In genomic region chr11:77710358-77710757, GRCh38 we compare ENCODE assay signal across 22 cellular contexts.
A peak's percentile ranks its signal among the peaks of the same experiment; 100 is the strongest.
DNase-seq lines count a peak whose midpoint lies in the region; ATAC-seq and TF ChIP-seq lines count a peak whose summit lies in the region.
"Had no signal": no experiment of that assay in that cellular context is flagged by ENCODE, and none has a peak within 500 bp of the region (broad histone marks: within the 10 kb centered on the region; RNA-seq: fewer than 3 reads in every experiment).

No MANE protein-coding gene starts in this region.

- H3K4me1 ChIP-seq in mesenchymal stem cell (ENCODE audit: control insufficient read depth, insufficient read depth, low read depth, low read length), result peaks cover 4% of the 10 kb centered on the region

- no peaks in the 10 kb centered on the region for H3K27me3 Mint-ChIP-seq in Calu3 (ENCODE audit: unreplicated experiment)
- no peaks in the 10 kb centered on the region for H3K27me3 Mint-ChIP-seq in central memory CD8-positive, alpha-beta T cell
- H3K27me3 Mint-ChIP-seq: activated CD4-positive, alpha-beta T cell treated with anti-CD3 and anti-CD28 coated beads, Interleukin-2, amount 10 ng/mL, durations not matched to agents 7 days and 5 days; activated naive CD8-positive, alpha-beta T cell treated with anti-CD3 and anti-CD28 coated beads for 36 hours; B cell; stimulated activated naive CD8-positive, alpha-beta T cell treated with anti-CD3 and anti-CD28 coated beads, Interleukin-15, amount 100 ng/mL, for 72 hours had no signal

- no peak overlapping the region for H2AK5ac ChIP-seq in mesenchymal stem cell (ENCODE audit: low read length, severe bottlenecking)

- no peak for ATAC-seq in central memory CD8-positive, alpha-beta T cell (replicated peaks; ENCODE audit: extremely low read depth, poor library complexity, severe bottlenecking)
- no peak for ATAC-seq in GM18502 (IDR thresholded peaks at IDR 0.05; ENCODE audit: poor library complexity, unreplicated experiment)
- ATAC-seq: esophagus mucosa; left lobe of liver; stimulated activated naive CD8-positive, alpha-beta T cell treated with anti-CD3 and anti-CD28 coated beads, Interleukin-15, amount 100 ng/mL, for 72 hours had no signal

- no peak overlapping the region for H3K4me3 Mint-ChIP-seq in Calu3 (ENCODE audit: low read depth, unreplicated experiment)
- no peak overlapping the region for H3K4me3 Mint-ChIP-seq in central memory CD8-positive, alpha-beta T cell
- H3K4me3 Mint-ChIP-seq: activated CD4-positive, alpha-beta T cell treated with anti-CD3 and anti-CD28 coated beads, Interleukin-2, amount 10 ng/mL, durations not matched to agents 7 days and 5 days; activated naive CD8-positive, alpha-beta T cell treated with anti-CD3 and anti-CD28 coated beads for 36 hours; B cell; stimulated activated naive CD8-positive, alpha-beta T cell treated with anti-CD3 and anti-CD28 coated beads, Interleukin-15, amount 100 ng/mL, for 72 hours had no signal

- H2BK15ac ChIP-seq in mesenchymal stem cell (ENCODE audit: low read depth, poor library complexity, severe bottlenecking), result no peak overlapping the region

- H3K79me1 ChIP-seq in mesenchymal stem cell (replicated peaks; ENCODE audit: low read length, poor library complexity, severe bottlenecking), result peaks cover 15% of the 10 kb centered on the region

- DNase-seq in Calu3 (no peak), NCI-H226 (peak; percentile 3), mesenchymal stem cell (peak; percentile 21), NCI-H1417 (lab: John Stamatoyannopoulos, UW) (no peak), coronary artery (ENCODE audit: low spot score) (no peak), ACHN (no peak)
- no peak for DNase-seq in central memory CD8-positive, alpha-beta T cell (ENCODE audit: low spot score in 2 of 2)
- DNase-seq: activated CD4-positive, alpha-beta T cell treated with anti-CD3 and anti-CD28 coated beads, Interleukin-2, amount 10 ng/mL, durations not matched to agents 7 days and 5 days; activated naive CD8-positive, alpha-beta T cell treated with anti-CD3 and anti-CD28 coated beads for 36 hours; activated T-cell treated with anti-CD3 and anti-CD28 coated beads, Interleukin-2, amount 50 U/mL, for 1 hour; cortex of kidney; DMS 273 treated with DMSO at 0.1 percent for 48 hours; hippocampal formation; MM.1S; NCI-H187; NCI-H524; posterior cingulate gyrus; stimulated activated naive CD8-positive, alpha-beta T cell treated with anti-CD3 and anti-CD28 coated beads, Interleukin-15, amount 100 ng/mL, for 72 hours had no signal

- H3K23ac ChIP-seq in mesenchymal stem cell (ENCODE audit: low read length in 2 of 2), result no peak overlapping the region

- no peak for TF ChIP-seq CTCF in Calu3 (IDR thresholded peaks at IDR 0.05; ENCODE audit: unreplicated experiment)
- TF ChIP-seq CTCF in coronary artery (IDR thresholded peaks at IDR 0.05), result no peak

- no peak overlapping the region for H2BK120ac ChIP-seq in mesenchymal stem cell (ENCODE audit: low read depth, low read length)

- H2BK5ac ChIP-seq in mesenchymal stem cell (ENCODE audit: low read depth, low read length, poor library complexity, severe bottlenecking), result no peak overlapping the region

- no peak overlapping the region for H4K8ac ChIP-seq in mesenchymal stem cell (ENCODE audit: low read length)

- peaks cover 14% of the 10 kb centered on the region for H3K36me3 Mint-ChIP-seq in Calu3 (ENCODE audit: insufficient read depth, unreplicated experiment)
- H3K36me3 Mint-ChIP-seq in central memory CD8-positive, alpha-beta T cell (ENCODE audit: insufficient read depth), result peaks cover 7% of the 10 kb centered on the region

- no peaks in the 10 kb centered on the region for H3K9me3 Mint-ChIP-seq in Calu3 (ENCODE audit: low read depth, unreplicated experiment)
- H3K9me3 Mint-ChIP-seq in central memory CD8-positive, alpha-beta T cell, result no peaks in the 10 kb centered on the region
- H3K9me3 Mint-ChIP-seq: activated naive CD8-positive, alpha-beta T cell treated with anti-CD3 and anti-CD28 coated beads for 36 hours; stimulated activated naive CD8-positive, alpha-beta T cell treated with anti-CD3 and anti-CD28 coated beads, Interleukin-15, amount 100 ng/mL, for 72 hours had no signal

- no peak overlapping the region for H2AFZ ChIP-seq in mesenchymal stem cell (ENCODE audit: low read depth, low read length)

- H3K14ac ChIP-seq in mesenchymal stem cell (ENCODE audit: low read length in 2 of 2), result no peak overlapping the region

- no peak overlapping the region for H3K18ac ChIP-seq in mesenchymal stem cell (ENCODE audit: low read depth in 1 of 2, low read length in 2 of 2)

- in situ Hi-C loops in ACHN (cut with HindIII; ENCODE audit: low pct_ligation_motif_present, low pct_unique_long_range_greater_than_20kb, low sequenced_read_pairs), result no loop called here

- no peak overlapping the region for H3K27ac ChIP-seq in mesenchymal stem cell (ENCODE audit: low read length, poor library complexity, severe bottlenecking)
- H3K27ac ChIP-seq in coronary artery, result no peak overlapping the region

- 80% methylated on average over 1 of the region's 1 CpG for WGBS in mesenchymal stem cell

- no peak overlapping the region for H3K4ac ChIP-seq in mesenchymal stem cell (ENCODE audit: low read depth in 1 of 2, low read length in 2 of 2)

- H3K27ac Mint-ChIP-seq in Calu3 (ENCODE audit: unreplicated experiment), result peak overlapping the region; percentile 67
- H3K27ac Mint-ChIP-seq in central memory CD8-positive, alpha-beta T cell (ENCODE audit: low read depth), result peak overlapping the region; percentile 2
- H3K27ac Mint-ChIP-seq: activated CD4-positive, alpha-beta T cell treated with anti-CD3 and anti-CD28 coated beads, Interleukin-2, amount 10 ng/mL, durations not matched to agents 7 days and 5 days; activated naive CD8-positive, alpha-beta T cell treated with anti-CD3 and anti-CD28 coated beads for 36 hours; B cell; stimulated activated naive CD8-positive, alpha-beta T cell treated with anti-CD3 and anti-CD28 coated beads, Interleukin-15, amount 100 ng/mL, for 72 hours had no signal

- no peak overlapping the region for H3K4me3 ChIP-seq in mesenchymal stem cell (ENCODE audit: insufficient read depth in 1 of 2, low read depth in 1 of 2, low read length in 2 of 2)
- H3K4me3 ChIP-seq in coronary artery, result no peak overlapping the region

- intact Hi-C loops in Calu3 (cut with micrococcal nuclease; ENCODE audit: unreplicated experiment), result loop anchor here (10.0 kb wide), 1 partner anchor 104 kb away; no protein-coding TSS in a partner anchor

- peaks cover 3 to 14% of the 10 kb centered on the region in 2 experiments for H3K36me3 ChIP-seq in mesenchymal stem cell (ENCODE audit: control insufficient read depth in 1 of 2, insufficient read depth in 2 of 2, low read depth in 1 of 2, low read length in 2 of 2)

- H4K91ac ChIP-seq in mesenchymal stem cell (ENCODE audit: low read length), result no peak overlapping the region

- H3K27me3 ChIP-seq in mesenchymal stem cell (ENCODE audit: control insufficient read depth in 1 of 2, insufficient read depth in 1 of 2, low read length in 2 of 2), result no peaks in the 10 kb centered on the region

- peaks cover 31% of the 10 kb centered on the region for H3K4me1 Mint-ChIP-seq in Calu3 (ENCODE audit: low read depth, unreplicated experiment)
- H3K4me1 Mint-ChIP-seq in central memory CD8-positive, alpha-beta T cell, result peaks cover 42% of the 10 kb centered on the region

- no TSS peak for BruUV-seq in Calu3 (replicated peaks; lab: Mats Ljungman, UMichigan)

- H2BK12ac ChIP-seq in mesenchymal stem cell (ENCODE audit: low read length in 2 of 2), result no peak overlapping the region

- no peak overlapping the region for H3K9ac ChIP-seq in mesenchymal stem cell (ENCODE audit: low read length)

- CTCF ChIA-PET in Calu3 (lab: Charles Lee), result no interaction called here

- no peaks in the 10 kb centered on the region for H3K9me3 ChIP-seq in mesenchymal stem cell (ENCODE audit: control insufficient read depth, low read length)

- H3K4me2 ChIP-seq in mesenchymal stem cell (ENCODE audit: low read length, poor library complexity, severe bottlenecking), result no peak overlapping the region

Comparison
In these comparisons a context has a peak if more than half of its experiments do, and no peak if none do; other contexts are left out.
1. DNase-seq: peak in NCI-H226 (single experiment) and mesenchymal stem cell (single experiment); none in Calu3 (single experiment), central memory CD8-positive, alpha-beta T cell (0 of 2), NCI-H1417 (0 of 3), coronary artery (single experiment) and ACHN (single experiment).